In the genomic region with DNA sequence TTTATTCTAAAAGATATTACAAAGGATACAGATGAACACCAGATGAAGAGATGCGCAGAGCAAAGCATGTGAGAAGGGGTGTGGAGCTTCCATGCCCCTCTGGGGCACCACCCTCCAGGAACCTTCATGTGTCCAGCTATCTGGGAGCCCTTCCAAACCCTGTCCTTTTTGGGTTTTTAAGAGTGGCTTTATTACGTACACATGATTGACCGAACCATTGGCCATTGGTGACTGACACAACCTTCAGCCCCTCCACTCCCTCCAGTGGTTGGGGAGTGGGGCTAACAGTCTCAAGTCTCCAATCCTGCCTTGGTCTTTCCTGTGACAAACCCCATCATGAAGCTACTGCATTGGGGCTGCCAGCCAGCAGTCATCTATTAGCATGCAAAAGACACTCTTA, we compare ENCODE assay signal across 30 cellular contexts. TPM values are rescaled to one million over a fixed set of nuclear protein-coding genes. Genes with fewer than 3 reads are reported as not detected.
"Had no signal": no experiment of that assay in that cellular context is flagged by ENCODE, and none has a peak within 500 bp of the region (broad histone marks: within the 10 kb centered on the region; RNA-seq: fewer than 3 reads in every experiment).

No MANE protein-coding gene starts in this region.

- H3K36me3 ChIP-seq: adrenal gland, ascending aorta, breast epithelium, colonic mucosa, esophagus squamous epithelium, gastrocnemius medialis, stomach, suprapubic skin, tibial nerve had no signal

- H3K27ac Mint-ChIP-seq: activated naive CD8-positive, alpha-beta T cell; activated T-cell treated with anti-CD3 and anti-CD28 coated beads, Interleukin-2, amount 50 U/mL, for 24 hours; activated T-helper 17 cell treated with anti-CD3 and anti-CD28 coated beads, Interleukin-2, amount 50 U/mL, for 72 hours; effector memory CD8-positive, alpha-beta T cell; memory B cell; stimulated activated effector memory CD8-positive, alpha-beta T cell treated with anti-CD3 and anti-CD28 coated beads, Interleukin-12 subunit alpha, Interleukin-12 subunit beta, amount 100 ng/mL, for 72 hours had no signal

- DNase-seq: activated CD4-positive, alpha-beta T cell treated with anti-CD3 and anti-CD28 coated beads, Interleukin-2, amount 50 U/mL, for 4 hours; activated CD8-positive, alpha-beta memory T cell treated with anti-CD3 and anti-CD28 coated beads for 24 hours; activated CD8-positive, alpha-beta memory T cell treated with anti-CD3 and anti-CD28 coated beads, Interleukin-2, amount 50 U/mL, for 4 hours; activated naive CD4-positive, alpha-beta T cell; activated T-cell treated with anti-CD3 and anti-CD28 coated beads, Interleukin-2, amount 50 U/mL, for 24 hours; adrenal gland; colonic mucosa; dorsolateral prefrontal cortex; effector memory CD8-positive, alpha-beta T cell; esophagus squamous epithelium; gastrocnemius medialis; head of caudate nucleus; islet precursor cell; left cardiac atrium; mucosa of descending colon; nucleus accumbens; posterior cingulate gyrus; small intestine; stimulated activated CD4-positive, alpha-beta T cell treated with anti-CD3 and anti-CD28 coated beads, Interleukin-2, amount 100 ng/mL, for 24 hours; stomach had no signal

- H3K4me3 ChIP-seq: adrenal gland, ascending aorta, breast epithelium, colonic mucosa, dorsolateral prefrontal cortex, esophagus squamous epithelium, gastrocnemius medialis, mucosa of descending colon, stomach, suprapubic skin, tibial nerve had no signal

- H3K4me1 ChIP-seq: adrenal gland, ascending aorta, breast epithelium had no signal

- H3K27ac ChIP-seq: adrenal gland, ascending aorta, breast epithelium, colonic mucosa, dorsolateral prefrontal cortex, esophagus squamous epithelium, gastrocnemius medialis, stomach, suprapubic skin, tibial nerve had no signal

- H3K9me3 Mint-ChIP-seq: activated T-cell treated with anti-CD3 and anti-CD28 coated beads, Interleukin-2, amount 50 U/mL, for 24 hours; activated T-helper 17 cell treated with anti-CD3 and anti-CD28 coated beads, Interleukin-2, amount 50 U/mL, for 72 hours; central memory CD8-positive, alpha-beta T cell; effector memory CD8-positive, alpha-beta T cell; memory B cell; stimulated activated effector memory CD8-positive, alpha-beta T cell treated with anti-CD3 and anti-CD28 coated beads, Interleukin-12 subunit alpha, Interleukin-12 subunit beta, amount 100 ng/mL, for 72 hours had no signal

- H3K4me3 Mint-ChIP-seq: activated naive CD8-positive, alpha-beta T cell; activated T-cell treated with anti-CD3 and anti-CD28 coated beads, Interleukin-2, amount 50 U/mL, for 24 hours; activated T-helper 17 cell treated with anti-CD3 and anti-CD28 coated beads, Interleukin-2, amount 50 U/mL, for 72 hours; central memory CD8-positive, alpha-beta T cell; effector memory CD8-positive, alpha-beta T cell; memory B cell; stimulated activated effector memory CD8-positive, alpha-beta T cell treated with anti-CD3 and anti-CD28 coated beads, Interleukin-12 subunit alpha, Interleukin-12 subunit beta, amount 100 ng/mL, for 72 hours had no signal

- ATAC-seq: activated T-helper 17 cell treated with anti-CD3 and anti-CD28 coated beads, Interleukin-2, amount 50 U/mL, for 72 hours; effector memory CD8-positive, alpha-beta T cell; gastrocnemius medialis; left cardiac atrium; mucosa of descending colon; sciatic nerve; stimulated activated effector memory CD8-positive, alpha-beta T cell treated with anti-CD3 and anti-CD28 coated beads, Interleukin-12 subunit alpha, Interleukin-12 subunit beta, amount 100 ng/mL, for 72 hours had no signal

- H3K36me3 Mint-ChIP-seq: activated naive CD8-positive, alpha-beta T cell; memory B cell; stimulated activated effector memory CD8-positive, alpha-beta T cell treated with anti-CD3 and anti-CD28 coated beads, Interleukin-12 subunit alpha, Interleukin-12 subunit beta, amount 100 ng/mL, for 72 hours had no signal

- H3K9me3 ChIP-seq: adrenal gland, ascending aorta, breast epithelium, colonic mucosa, esophagus squamous epithelium, gastrocnemius medialis, mucosa of descending colon, stomach, suprapubic skin, tibial nerve had no signal

- H3K27me3 Mint-ChIP-seq: activated naive CD8-positive, alpha-beta T cell; activated T-cell treated with anti-CD3 and anti-CD28 coated beads, Interleukin-2, amount 50 U/mL, for 24 hours; activated T-helper 17 cell treated with anti-CD3 and anti-CD28 coated beads, Interleukin-2, amount 50 U/mL, for 72 hours; central memory CD8-positive, alpha-beta T cell; effector memory CD8-positive, alpha-beta T cell; memory B cell had no signal

- H3K27me3 ChIP-seq: adrenal gland, ascending aorta, breast epithelium, colonic mucosa, dorsolateral prefrontal cortex, esophagus squamous epithelium, gastrocnemius medialis, stomach, suprapubic skin, tibial nerve had no signal

RNA-seq across cellular contexts. Expression of gene IL1B, which starts 19.5 kb away (rescaled TPM):
- total RNA-seq: ascending aorta, gastrocnemius medialis had no signal

RNA-seq across cellular contexts. Expression of gene IL1A, which starts 32.8 kb away (rescaled TPM):
- total RNA-seq: ascending aorta, gastrocnemius medialis, left cardiac atrium, mucosa of descending colon, stomach had no signal

RNA-seq across cellular contexts. Expression of gene CKAP2L, which starts 52.7 kb away (rescaled TPM):
- total RNA-seq: ascending aorta, tibial nerve had no signal
